ENCODE assay signal across 8 cellular contexts in the genomic region with DNA sequence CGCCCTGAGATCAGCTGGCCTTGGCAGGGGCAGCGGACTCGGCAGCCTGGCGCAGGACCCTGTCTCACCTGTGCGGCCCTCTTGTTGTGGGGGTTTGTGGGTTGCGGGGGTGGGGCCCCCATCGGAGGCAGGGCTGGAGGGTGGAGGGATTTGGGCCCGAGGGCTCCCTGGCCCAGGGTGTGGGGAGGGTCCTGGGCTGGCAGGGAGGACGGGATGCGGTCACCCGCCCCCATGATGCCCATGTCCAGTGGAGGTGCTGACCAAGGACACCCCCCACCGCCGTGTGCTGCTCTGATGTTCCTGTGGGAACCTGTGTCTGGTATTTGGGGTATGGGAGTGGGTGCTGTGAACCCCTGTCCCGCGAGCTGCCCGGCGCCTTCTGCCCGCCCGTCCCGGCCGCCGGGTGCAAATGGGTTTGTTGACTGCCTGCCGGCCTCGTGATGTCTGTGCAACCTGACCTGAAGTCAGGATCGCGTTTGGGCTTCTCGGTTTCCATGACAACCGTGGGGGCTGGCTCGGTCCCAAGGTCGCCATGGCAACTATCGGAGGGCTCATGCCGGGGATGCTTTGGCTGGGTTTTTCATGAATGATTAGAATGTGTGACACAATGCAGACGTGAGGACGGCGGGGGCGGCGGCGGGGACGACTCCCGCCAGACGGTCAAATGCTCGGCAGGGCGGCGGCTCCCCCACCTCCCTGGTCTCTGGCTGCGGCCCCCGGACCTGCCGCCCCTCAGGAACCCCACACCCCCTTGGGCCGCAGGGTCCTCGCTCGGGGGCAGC. TPM values are rescaled to one million over a fixed set of nuclear protein-coding genes. Genes with fewer than 3 reads are reported as not detected.
DNase-seq lines count a peak whose midpoint lies in the region; ATAC-seq, FAIRE-seq and TF ChIP-seq lines count a peak whose summit lies in the region.

No MANE protein-coding gene starts in this region.

- peak overlapping the region; percentile 85 for H3K9ac ChIP-seq in keratinocyte (ENCODE audit: control insufficient read depth, extremely low read depth, insufficient read depth, low read length)
- H3K9ac ChIP-seq in skeletal muscle tissue (ENCODE audit: low read depth in 1 of 3, low read length in 3 of 3) = peak overlapping the region; percentile 91 to 96 (median 94)

- no peak for TF ChIP-seq CTCF in LNCaP clone FGC (IDR thresholded peaks at IDR 0.05; ENCODE audit: control insufficient read depth, extremely low read depth, insufficient read depth)
- TF ChIP-seq CTCF in breast epithelium (IDR thresholded peaks at IDR 0.05) = no peak
- TF ChIP-seq CTCF in keratinocyte (optimal IDR thresholded peaks at IDR 0.05 in 1 of 3, IDR thresholded peaks at IDR 0.05 in 1 of 3, conservative IDR thresholded peaks at IDR 0.05 in 1 of 3; ENCODE audit: extremely low read depth in 1 of 3, insufficient read depth in 2 of 3, low read length in 3 of 3) = no peak

- H3K4me3 ChIP-seq in LNCaP clone FGC (ENCODE audit: low read depth, low read length) = peak overlapping the region; percentile 39
- peak overlapping the region; percentile 43 to 84 (median 53) for H3K4me3 ChIP-seq in breast epithelium
- H3K4me3 ChIP-seq in keratinocyte (ENCODE audit: control insufficient read depth in 2 of 3, extremely low read depth in 1 of 3, insufficient read depth in 2 of 3, low read depth in 1 of 3, low read length in 3 of 3) = peak overlapping the region; percentile 30 to 63 (median 54)
- peak overlapping the region; percentile 66 to 83 (median 82) for H3K4me3 ChIP-seq in skeletal muscle tissue (ENCODE audit: low read length in 3 of 3)

- H3K4me1 ChIP-seq in breast epithelium = peaks cover 3 to 16% of the 10 kb centered on the region in 2 donors
- peaks cover 35% of the 10 kb centered on the region for H3K4me1 ChIP-seq in keratinocyte (ENCODE audit: control insufficient read depth, extremely low read depth, insufficient read depth, low read length)
- H3K4me1 ChIP-seq in skeletal muscle tissue (ENCODE audit: control insufficient read depth in 3 of 3, insufficient read depth in 3 of 3, low read length in 3 of 3) = peaks cover 44 to 63% (median 58%) of the 10 kb centered on the region in 3 donors

- peaks cover 18% of the 10 kb centered on the region for H4K20me1 ChIP-seq in keratinocyte (ENCODE audit: control insufficient read depth, extremely low read depth, insufficient read depth, low read length)

- FAIRE-seq in keratinocyte (lab: Jason Lieb, UNC) = no peak

- H3K36me3 ChIP-seq in breast epithelium (peaks cover 7% of the 10 kb centered on the region), keratinocyte (ENCODE audit: control insufficient read depth in 2 of 2, extremely low read depth in 1 of 2, insufficient read depth in 2 of 2, low read length in 2 of 2) (peaks cover 8 to 16% of the 10 kb centered on the region in 2 experiments), skeletal muscle tissue (ENCODE audit: control insufficient read depth in 3 of 3, insufficient read depth in 3 of 3, low read length in 3 of 3) (peaks cover 16 to 24% (median 18%) of the 10 kb centered on the region in 3 donors)

- dilution Hi-C loops in keratinocyte (cut with MboI; ENCODE audit: extremely low pct_ligation_motif_present, low sequenced_read_pairs) = no loop called here

- peak overlapping the region; percentile 65 for H2AFZ ChIP-seq in keratinocyte (ENCODE audit: control insufficient read depth, low read length)

- H3K9me1 ChIP-seq in keratinocyte (ENCODE audit: control insufficient read depth, extremely low read depth, insufficient read depth, low read length) = peaks cover 3% of the 10 kb centered on the region

- intact Hi-C loops in breast epithelium (cut with DNase I; ENCODE audit: low total_unique reads) = no loop called here

- no peak for TF ChIP-seq POLR2A in breast epithelium (IDR thresholded peaks at IDR 0.05)

- H3K27ac ChIP-seq in breast epithelium = peak overlapping the region; percentile 100
- H3K27ac ChIP-seq in keratinocyte (ENCODE audit: control insufficient read depth, insufficient read depth, low read length) = peak overlapping the region; percentile 90
- H3K27ac ChIP-seq in skeletal muscle tissue (ENCODE audit: low read depth, low read length) = peak overlapping the region; percentile 100

- ATAC-seq in GM21723 (IDR thresholded peaks at IDR 0.05; ENCODE audit: unreplicated experiment) (no peak), HG03521 (IDR thresholded peaks at IDR 0.05; ENCODE audit: unreplicated experiment) (no peak), HG03439 (IDR thresholded peaks at IDR 0.05; ENCODE audit: unreplicated experiment) (no peak)

- peak; percentile 98 for DNase-seq in AG08396 (ENCODE audit: low spot score)
- DNase-seq in LNCaP clone FGC (ENCODE audit: low read depth) = no peak
- DNase-seq in breast epithelium (ENCODE audit: low spot score in 2 of 2) = peak; percentile 88 to 90
- DNase-seq in keratinocyte (ENCODE audit: low read depth, low spot score) = no peak

- H3K79me2 ChIP-seq in keratinocyte (ENCODE audit: control insufficient read depth, insufficient read depth, low read length) = peaks cover 60% of the 10 kb centered on the region

- H3K27me3 ChIP-seq in breast epithelium = no peaks in the 10 kb centered on the region
- no peaks in the 10 kb centered on the region for H3K27me3 ChIP-seq in keratinocyte (ENCODE audit: control insufficient read depth, extremely low read depth, insufficient read depth, low read length)
- no peaks in the 10 kb centered on the region for H3K27me3 ChIP-seq in skeletal muscle tissue (ENCODE audit: control insufficient read depth in 3 of 3, insufficient read depth in 3 of 3, low read length in 3 of 3)

- H3K9me3 ChIP-seq in breast epithelium (no peaks in the 10 kb centered on the region), keratinocyte (ENCODE audit: control insufficient read depth, low read depth, low read length) (no peaks in the 10 kb centered on the region), skeletal muscle tissue (ENCODE audit: control insufficient read depth in 3 of 3, low read length in 3 of 3) (no peaks in the 10 kb centered on the region)

- peak overlapping the region; percentile 90 for H3K4me2 ChIP-seq in keratinocyte (ENCODE audit: control insufficient read depth, extremely low read depth, insufficient read depth, low read depth, low read length)

RNA-seq across cellular contexts. Expression of a gene that starts 7.3 kb away (rescaled TPM):
- 10 to 100 TPM; 14.4 to 25.9 (median 25.2) TPM for total RNA-seq in breast epithelium
- 3.8 to 5.9 TPM (median 5.2 TPM) in 3 replicates for polyA plus RNA-seq in keratinocyte
- 16.6 TPM for polyA plus RNA-seq in keratinocyte (2011; ENCODE audit: low read depth)
- 1.8 and 7.3 TPM in 2 replicates for polyA plus RNA-seq in keratinocyte (2011; cell fraction: cytosol; rRNA removed)
- 12.9 and 18.7 TPM in 2 replicates for polyA plus RNA-seq in keratinocyte (2011; cell fraction: nucleus; rRNA removed)
- 9.6 and 17.6 TPM in 2 replicates for polyA plus RNA-seq in keratinocyte (2012; ENCODE audit: low replicate concordance)
- polyA minus RNA-seq in keratinocyte = 2.3 to 2.4 TPM (median 2.3 TPM) in 3 replicates
- polyA minus RNA-seq in keratinocyte (2011; cell fraction: cytosol; rRNA and poly(A)+ RNA removed) = 12.1 TPM
- 5.9 and 8.0 TPM in 2 replicates for polyA minus RNA-seq in keratinocyte (2011; cell fraction: nucleus; rRNA and poly(A)+ RNA removed)
- total RNA-seq in skeletal muscle tissue = 6.8 TPM

RNA-seq across cellular contexts. Expression of a gene that starts 18.2 kb away (rescaled TPM):
- total RNA-seq in breast epithelium = 1 to 10 TPM in 2 of 3 donors, not detected in 1; 6.6 to 8.2 TPM
- 1.6 to 15.6 TPM (median 2.9 TPM) in 3 replicates for polyA plus RNA-seq in keratinocyte
- 6.2 TPM for polyA plus RNA-seq in keratinocyte (2011; ENCODE audit: low read depth)
- 2.5 and 3.6 TPM in 2 replicates for polyA plus RNA-seq in keratinocyte (2011; cell fraction: cytosol; rRNA removed)
- 21.3 and 26.8 TPM in 2 replicates for polyA plus RNA-seq in keratinocyte (2011; cell fraction: nucleus; rRNA removed)
- 2.2 and 17.5 TPM in 2 replicates for polyA plus RNA-seq in keratinocyte (2012; ENCODE audit: low replicate concordance)
- polyA minus RNA-seq in keratinocyte = 3.2 to 18.8 TPM (median 8.7 TPM) in 3 replicates
- 2.3 TPM for polyA minus RNA-seq in keratinocyte (2011; cell fraction: cytosol; rRNA and poly(A)+ RNA removed)
- 10.5 and 15.3 TPM in 2 replicates for polyA minus RNA-seq in keratinocyte (2011; cell fraction: nucleus; rRNA and poly(A)+ RNA removed)
- not detected for total RNA-seq in skeletal muscle tissue

RNA-seq across cellular contexts. Expression of a gene that starts 32.0 kb away (rescaled TPM):
- total RNA-seq in breast epithelium (10 to 100 TPM; 32.6 to 52.8 (median 45.4) TPM), skeletal muscle tissue (19.3 TPM)
- 47.7 to 49.6 TPM (median 48.0 TPM) in 3 replicates for polyA plus RNA-seq in keratinocyte
- 12.6 TPM for polyA plus RNA-seq in keratinocyte (2011; ENCODE audit: low read depth)
- polyA plus RNA-seq in keratinocyte (2011; cell fraction: cytosol; rRNA removed) = 29.4 and 49.1 TPM in 2 replicates
- 64.3 and 71.0 TPM in 2 replicates for polyA plus RNA-seq in keratinocyte (2011; cell fraction: nucleus; rRNA removed)
- polyA plus RNA-seq in keratinocyte (2012; ENCODE audit: low replicate concordance) = 35.3 and 49.4 TPM in 2 replicates
- 11.6 to 20.6 TPM (median 17.0 TPM) in 3 replicates for polyA minus RNA-seq in keratinocyte
- polyA minus RNA-seq in keratinocyte (2011; cell fraction: cytosol; rRNA and poly(A)+ RNA removed) = 26.9 TPM
- polyA minus RNA-seq in keratinocyte (2011; cell fraction: nucleus; rRNA and poly(A)+ RNA removed) = 3.0 and 4.5 TPM in 2 replicates

RNA-seq across cellular contexts. Expression of a gene that starts 33.6 kb away (rescaled TPM):
- 10 to 100 TPM; 27.5 to 32.1 (median 27.7) TPM for total RNA-seq in breast epithelium
- polyA plus RNA-seq in keratinocyte = 10.6 to 18.0 TPM (median 14.3 TPM) in 3 replicates
- polyA plus RNA-seq in keratinocyte (2011; ENCODE audit: low read depth) = 10.9 TPM
- polyA plus RNA-seq in keratinocyte (2011; cell fraction: cytosol; rRNA removed) = 8.1 and 24.4 TPM in 2 replicates
- 51.1 and 79.6 TPM in 2 replicates for polyA plus RNA-seq in keratinocyte (2011; cell fraction: nucleus; rRNA removed)
- 35.3 and 50.3 TPM in 2 replicates for polyA plus RNA-seq in keratinocyte (2012; ENCODE audit: low replicate concordance)
- polyA minus RNA-seq in keratinocyte = 23.9 to 68.4 TPM (median 27.1 TPM) in 3 replicates
- polyA minus RNA-seq in keratinocyte (2011; cell fraction: cytosol; rRNA and poly(A)+ RNA removed) = 87.1 TPM
- polyA minus RNA-seq in keratinocyte (2011; cell fraction: nucleus; rRNA and poly(A)+ RNA removed) = 61.0 and 78.5 TPM in 2 replicates
- total RNA-seq in skeletal muscle tissue = 16.7 TPM

Comparison
In these comparisons a context has a peak if more than half of its experiments do, and no peak if none do; other contexts are left out.
1. DNase-seq: peak in AG08396 (single experiment) and breast epithelium (2 of 2); none in LNCaP clone FGC (single experiment) and keratinocyte (single experiment).
2. Peak in every context shown above with its lines, with median percentiles within 50 percentile points of each other: H3K4me3 ChIP-seq and H3K27ac ChIP-seq.